In genomic region chr10:101780818-101781654, GRCh38 we compare ENCODE assay signal across 8 cellular contexts. TPM values are rescaled to one million over a fixed set of nuclear protein-coding genes. Genes with fewer than 3 reads are reported as not detected.
DNase-seq lines count a peak whose midpoint lies in the region; ATAC-seq and TF ChIP-seq lines count a peak whose summit lies in the region.

No MANE protein-coding gene starts in this region.

- H3K9me3 ChIP-seq in NT2/D1 (ENCODE audit: insufficient read depth, low read length), result peaks cover 8% of the 10 kb centered on the region; the same call in 1 of the 2 replicates
- H3K9me3 ChIP-seq in esophagus muscularis mucosa, result no peaks in the 10 kb centered on the region

- H3K4me3 Mint-ChIP-seq in nephron progenitor cell, result peak overlapping the region; percentile 63
- peak overlapping the region; percentile 56 to 100 for H3K4me3 Mint-ChIP-seq in stimulated activated naive CD8-positive, alpha-beta T cell treated with anti-CD3 and anti-CD28 coated beads, Interleukin-15, amount 100 ng/mL, for 72 hours

- H3K27me3 ChIP-seq in NT2/D1 (ENCODE audit: insufficient read depth, insufficient read length) (peaks cover 24% of the 10 kb centered on the region), esophagus muscularis mucosa (peaks cover 0 to 38% (median 21%) of the 10 kb centered on the region in 4 donors)

- peaks cover 9% of the 10 kb centered on the region for H3K36me3 Mint-ChIP-seq in nephron progenitor cell (ENCODE audit: low read depth)

- no peak for TF ChIP-seq POLR2A in esophagus muscularis mucosa (IDR thresholded peaks at IDR 0.05; ENCODE audit: low read depth)

- H3K27ac ChIP-seq in esophagus muscularis mucosa (replicated peaks in 1 of 4), result no peak overlapping the region

- H3K9ac ChIP-seq in NT2/D1 (ENCODE audit: insufficient read length, low read depth), result no peak overlapping the region

- TF ChIP-seq EP300 in esophagus muscularis mucosa (IDR thresholded peaks at IDR 0.05), result no peak

- H3K27me3 Mint-ChIP-seq in nephron progenitor cell (ENCODE audit: low read depth, poor library complexity), result peaks cover 31% of the 10 kb centered on the region
- peaks cover 34% of the 10 kb centered on the region for H3K27me3 Mint-ChIP-seq in stimulated activated naive CD8-positive, alpha-beta T cell treated with anti-CD3 and anti-CD28 coated beads, Interleukin-15, amount 100 ng/mL, for 72 hours

- TF ChIP-seq CTCF in HFF-Myc (IDR thresholded peaks at IDR 0.05; ENCODE audit: low read depth, low read length, missing control alignments), result peak; percentile 97
- TF ChIP-seq CTCF in esophagus muscularis mucosa (IDR thresholded peaks at IDR 0.05), result peak; percentile 77 to 96 (median 78)
- peak; percentile 97 for TF ChIP-seq CTCF in nephron progenitor cell (IDR thresholded peaks at IDR 0.05)

- H3K4me3 ChIP-seq in HFF-Myc (replicated peaks; ENCODE audit: low read depth, low read length) (peak overlapping the region; percentile 91), NT2/D1 (ENCODE audit: insufficient read length, low read depth) (no peak overlapping the region), esophagus muscularis mucosa (no peak overlapping the region)

- 36% methylated on average over 5 of the region's 14 CpGs for WGBS in esophagus muscularis mucosa

- H3K4me1 ChIP-seq in NT2/D1 (ENCODE audit: insufficient read depth, insufficient read length), result peaks cover 20% of the 10 kb centered on the region
- H3K4me1 ChIP-seq in esophagus muscularis mucosa, result peaks cover 46 to 72% (median 65%) of the 10 kb centered on the region in 4 donors

- peak; percentile 62 for ATAC-seq in stimulated activated naive CD8-positive, alpha-beta T cell treated with anti-CD3 and anti-CD28 coated beads, Interleukin-15, amount 100 ng/mL, for 72 hours
- no peak for ATAC-seq in HG03457 (IDR thresholded peaks at IDR 0.05; ENCODE audit: unreplicated experiment)

- no peaks in the 10 kb centered on the region for H3K9me3 Mint-ChIP-seq in nephron progenitor cell
- no peaks in the 10 kb centered on the region for H3K9me3 Mint-ChIP-seq in stimulated activated naive CD8-positive, alpha-beta T cell treated with anti-CD3 and anti-CD28 coated beads, Interleukin-15, amount 100 ng/mL, for 72 hours

- peak; percentile 8 for DNase-seq in COR-L47 (lab: John Stamatoyannopoulos, UW)
- no peak for DNase-seq in HFF-Myc (ENCODE audit: extremely low read depth, low read depth)
- peak; percentile 47 for DNase-seq in NT2/D1 (ENCODE audit: low read depth, low spot score)
- DNase-seq in activated T-cell treated with anti-CD3 and anti-CD28 coated beads for 1 hour (ENCODE audit: low read depth), result peak; percentile 60
- DNase-seq in esophagus muscularis mucosa (ENCODE audit: extremely low spot score), result no peak
- DNase-seq in nephron progenitor cell, result peak; percentile 80
- peak; percentile 77 to 78 for DNase-seq in stimulated activated naive CD8-positive, alpha-beta T cell treated with anti-CD3 and anti-CD28 coated beads, Interleukin-15, amount 100 ng/mL, for 72 hours

- H3K36me3 ChIP-seq in NT2/D1 (ENCODE audit: insufficient read depth, insufficient read length, low read length), result peaks cover 30% of the 10 kb centered on the region
- peaks cover 3 to 22% (median 21%) of the 10 kb centered on the region in 4 donors for H3K36me3 ChIP-seq in esophagus muscularis mucosa

- H3K4me1 Mint-ChIP-seq in nephron progenitor cell, result peaks cover 61% of the 10 kb centered on the region
- H3K4me1 Mint-ChIP-seq in stimulated activated naive CD8-positive, alpha-beta T cell treated with anti-CD3 and anti-CD28 coated beads, Interleukin-15, amount 100 ng/mL, for 72 hours, result peaks cover 82% of the 10 kb centered on the region

- peak overlapping the region; percentile 89 for H3K27ac Mint-ChIP-seq in nephron progenitor cell
- no peak overlapping the region for H3K27ac Mint-ChIP-seq in stimulated activated naive CD8-positive, alpha-beta T cell treated with anti-CD3 and anti-CD28 coated beads, Interleukin-15, amount 100 ng/mL, for 72 hours

- intact Hi-C loops in esophagus muscularis mucosa (cut with DNase I), result loop anchor here (5.0 kb wide), 3 partner anchors 36 to 226 kb away; partner anchors contain the start of gene OGA

RNA-seq across cellular contexts. Expression of gene NPM3, which starts 2.2 kb away (rescaled TPM):
- total RNA-seq in esophagus muscularis mucosa, result 10 to 100 TPM; 15.6 to 31.5 (median 16.5) TPM

RNA-seq across cellular contexts. Expression of gene FGF8, which starts 5.1 kb away (rescaled TPM):
- not detected for total RNA-seq in esophagus muscularis mucosa

RNA-seq across cellular contexts. Expression of gene OGA, which starts 37.2 kb away (rescaled TPM):
- total RNA-seq in esophagus muscularis mucosa, result 100 to 1,000 TPM in 2 of 4 donors, 10 to 100 TPM in 2; 85.4 to 131 (median 101) TPM

Comparison
In these comparisons a context has a peak if more than half of its experiments do, and no peak if none do; other contexts are left out.
1. DNase-seq: peak in COR-L47 (single experiment), NT2/D1 (single experiment), activated T-cell treated with anti-CD3 and anti-CD28 coated beads for 1 hour (single experiment), nephron progenitor cell (single experiment) and stimulated activated naive CD8-positive, alpha-beta T cell treated with anti-CD3 and anti-CD28 coated beads, Interleukin-15, amount 100 ng/mL, for 72 hours (2 of 2); none in HFF-Myc (single experiment) and esophagus muscularis mucosa (single experiment).
2. Peak in every context shown above with its lines, with median percentiles within 50 percentile points of each other: CTCF ChIP-seq.